In the genomic region with DNA sequence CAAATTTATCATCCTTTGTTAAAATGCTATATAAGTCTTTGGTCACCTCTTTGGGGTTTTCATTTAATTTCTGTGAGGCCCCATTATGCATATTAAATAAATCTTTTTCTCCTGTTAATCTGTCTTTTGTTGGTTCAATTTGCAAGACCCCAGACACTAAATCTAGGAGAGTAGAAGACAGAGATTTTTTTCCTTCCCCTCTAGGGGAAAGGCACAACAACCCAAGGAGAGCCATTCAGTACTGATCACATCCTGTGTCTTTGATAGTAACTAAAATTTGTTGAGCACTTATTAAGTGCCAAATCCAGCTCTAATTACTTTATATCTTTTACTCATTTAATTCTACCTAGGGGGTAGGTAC, we compare ENCODE assay signal across 24 cellular contexts.
DNase-seq lines count a peak whose midpoint lies in the region; ATAC-seq and TF ChIP-seq lines count a peak whose summit lies in the region.
"Had no signal": no experiment of that assay in that cellular context is flagged by ENCODE, and none has a peak within 500 bp of the region (broad histone marks: within the 10 kb centered on the region; RNA-seq: fewer than 3 reads in every experiment).

No MANE protein-coding gene starts in this region.

- H3K79me2 ChIP-seq in neural progenitor cell (ENCODE audit: low read depth), result no peaks in the 10 kb centered on the region

- H3K4me2 ChIP-seq in neural progenitor cell, result no peak overlapping the region
- H3K4me2 ChIP-seq: A549 had no signal

- no peaks in the 10 kb centered on the region for H4K20me1 ChIP-seq in neural progenitor cell (ENCODE audit: low read depth)

- no peak overlapping the region for H3K27ac ChIP-seq in HEK293 (ENCODE audit: extremely low read depth, low read depth, low read length)
- peak overlapping the region; percentile 51 to 76 for H3K27ac ChIP-seq in coronary artery
- H3K27ac ChIP-seq in testis, result peak overlapping the region; percentile 74 to 91
- H3K27ac ChIP-seq in neural progenitor cell, result no peak overlapping the region
- H3K27ac ChIP-seq: A549 had no signal

- H3K27me3 Mint-ChIP-seq in nephron progenitor cell (ENCODE audit: low read depth, poor library complexity) (peaks cover 4% of the 10 kb centered on the region), neural progenitor cell (ENCODE audit: insufficient read depth, low read depth) (no peaks in the 10 kb centered on the region)

- H3K4me3 Mint-ChIP-seq in nephron progenitor cell, result peak overlapping the region; percentile 64
- H3K4me3 Mint-ChIP-seq in neural progenitor cell, result no peak overlapping the region
- H3K4me3 Mint-ChIP-seq: activated CD4-positive, alpha-beta memory T cell treated with anti-CD3 and anti-CD28 coated beads for 36 hours; H9 had no signal

- DNase-seq in coronary artery (ENCODE audit: low spot score), result no peak
- DNase-seq in nephron progenitor cell, result no peak
- no peak for DNase-seq in testis
- no peak for DNase-seq in neural progenitor cell (ENCODE audit: low spot score)
- DNase-seq: activated CD4-positive, alpha-beta memory T cell treated with anti-CD3 and anti-CD28 coated beads for 36 hours; activated CD4-positive, CD25-positive, alpha-beta regulatory T cell; activated gamma-delta T cell treated with Interleukin-2 at 50 U/mL for 16 hours; activated T-cell treated with anti-CD3 and anti-CD28 coated beads for 4 hours; amniotic stem cell; BE2C; effector memory CD4-positive, alpha-beta T cell; EL; H9; NCI-H2107; NCI-H524; stimulated activated CD4-positive, alpha-beta T cell treated with anti-CD3 and anti-CD28 coated beads, Interleukin-15, amount 100 ng/mL, for 24 hours had no signal

- ATAC-seq in HG02852 (IDR thresholded peaks at IDR 0.05; ENCODE audit: unreplicated experiment) (no peak), GM21515 (IDR thresholded peaks at IDR 0.05; ENCODE audit: unreplicated experiment) (no peak), HG03280 (IDR thresholded peaks at IDR 0.05; ENCODE audit: unreplicated experiment) (no peak)
- ATAC-seq: A549, esophagus mucosa had no signal

- peaks cover 6% of the 10 kb centered on the region for H3F3A ChIP-seq in neural progenitor cell (ENCODE audit: low read depth)

- intact Hi-C loops in testis (cut with DNase I; ENCODE audit: low total_unique reads), result no loop called here

- POLR2A ChIA-PET in HEK293 (lab: Yijun Ruan, JAX), result no interaction called here

- H3K9me3 ChIP-seq in HEK293 (ENCODE audit: control insufficient read depth, insufficient read depth, low read depth, low read length) (no peaks in the 10 kb centered on the region), testis (no peaks in the 10 kb centered on the region), neural progenitor cell (ENCODE audit: low read depth) (no peaks in the 10 kb centered on the region)
- H3K9me3 ChIP-seq: A549, BE2C, SK-N-SH had no signal

- no peak overlapping the region for H3K9ac ChIP-seq in neural progenitor cell
- H3K9ac ChIP-seq: SK-N-SH had no signal

- H3K27ac Mint-ChIP-seq in nephron progenitor cell, result peak overlapping the region; percentile 97
- H3K27ac Mint-ChIP-seq in neural progenitor cell, result no peak overlapping the region
- H3K27ac Mint-ChIP-seq: activated CD4-positive, alpha-beta memory T cell treated with anti-CD3 and anti-CD28 coated beads for 36 hours; H9 had no signal

- TF ChIP-seq POLR2A in testis (IDR thresholded peaks at IDR 0.05), result no peak

- no peak overlapping the region for H2AFZ ChIP-seq in neural progenitor cell (replicated peaks)

- H3K4me1 Mint-ChIP-seq in nephron progenitor cell (peaks cover 53% of the 10 kb centered on the region), neural progenitor cell (peaks cover 24% of the 10 kb centered on the region)

- H3K27me3 ChIP-seq in testis, result no peaks in the 10 kb centered on the region
- no peaks in the 10 kb centered on the region for H3K27me3 ChIP-seq in neural progenitor cell
- H3K27me3 ChIP-seq: BE2C, cardiac muscle cell had no signal

- no peak overlapping the region for H3K4me3 ChIP-seq in HEK293 (ENCODE audit: low read depth, low read length)
- no peak overlapping the region for H3K4me3 ChIP-seq in coronary artery
- no peak overlapping the region for H3K4me3 ChIP-seq in testis
- H3K4me3 ChIP-seq in neural progenitor cell, result no peak overlapping the region
- H3K4me3 ChIP-seq: A549, cardiac muscle cell had no signal

- no peak for TF ChIP-seq CTCF in HEK293 (tag by site-specific recombination; IDR thresholded peaks at IDR 0.05)
- no peak for TF ChIP-seq CTCF in coronary artery (IDR thresholded peaks at IDR 0.05)
- no peak for TF ChIP-seq CTCF in nephron progenitor cell (IDR thresholded peaks at IDR 0.05)
- TF ChIP-seq CTCF in testis (IDR thresholded peaks at IDR 0.05), result no peak
- no peak for TF ChIP-seq CTCF in neural progenitor cell (IDR thresholded peaks at IDR 0.05)

- H3K9me3 Mint-ChIP-seq in nephron progenitor cell, result peaks cover 3% of the 10 kb centered on the region
- no peaks in the 10 kb centered on the region for H3K9me3 Mint-ChIP-seq in neural progenitor cell
- H3K9me3 Mint-ChIP-seq: activated CD4-positive, alpha-beta memory T cell treated with anti-CD3 and anti-CD28 coated beads for 36 hours had no signal

- CTCF ChIA-PET in HEK293 (lab: Yijun Ruan, JAX), result interaction anchor here (0.6 to 0.9 kb wide), 2 partner anchors 14 to 18 kb away, joined by 4 read pairs; no protein-coding TSS in a partner anchor

- H3K36me3 Mint-ChIP-seq in nephron progenitor cell (ENCODE audit: low read depth) (no peaks in the 10 kb centered on the region), neural progenitor cell (no peaks in the 10 kb centered on the region)
- H3K36me3 Mint-ChIP-seq: activated CD4-positive, alpha-beta memory T cell treated with anti-CD3 and anti-CD28 coated beads for 36 hours had no signal

- no peaks in the 10 kb centered on the region for H3K36me3 ChIP-seq in HEK293 (ENCODE audit: control insufficient read depth in 2 of 2, insufficient read depth in 1 of 2, low read length in 2 of 2)
- no peaks in the 10 kb centered on the region for H3K36me3 ChIP-seq in testis (ENCODE audit: low read depth, missing control alignments)
- H3K36me3 ChIP-seq in neural progenitor cell, result no peaks in the 10 kb centered on the region
- H3K36me3 ChIP-seq: BE2C, cardiac muscle cell had no signal

- H3K4me1 ChIP-seq in HEK293 (ENCODE audit: control insufficient read depth, insufficient read depth, low read length) (peaks cover 20% of the 10 kb centered on the region), testis (peaks cover 35% of the 10 kb centered on the region), neural progenitor cell (peaks cover 8% of the 10 kb centered on the region)
- H3K4me1 ChIP-seq: A549 had no signal

TF ChIP-seq in HEK293, 187 proteins besides CTCF, POLR2A, EP300 and RAD21:
- TF ChIP-seq ZNF664 (tag by site-specific recombination; IDR thresholded peaks at IDR 0.05), result peak; percentile 57
- TF ChIP-seq KLF16 (tag by site-specific recombination; IDR thresholded peaks at IDR 0.05), result no peak
- TF ChIP-seq ZNF211 (tag by site-specific recombination; IDR thresholded peaks at IDR 0.05; ENCODE audit: low read depth), result 0 out of 2 replicates have a peak, but pooled peaks have one; percentile 48

Comparison
In these comparisons a context has a peak if more than half of its experiments do, and no peak if none do; other contexts are left out.
1. H3K27ac ChIP-seq: peak in coronary artery (2 of 2) and testis (2 of 2); none in HEK293 (single experiment) and neural progenitor cell (single experiment).